In the genomic region with DNA sequence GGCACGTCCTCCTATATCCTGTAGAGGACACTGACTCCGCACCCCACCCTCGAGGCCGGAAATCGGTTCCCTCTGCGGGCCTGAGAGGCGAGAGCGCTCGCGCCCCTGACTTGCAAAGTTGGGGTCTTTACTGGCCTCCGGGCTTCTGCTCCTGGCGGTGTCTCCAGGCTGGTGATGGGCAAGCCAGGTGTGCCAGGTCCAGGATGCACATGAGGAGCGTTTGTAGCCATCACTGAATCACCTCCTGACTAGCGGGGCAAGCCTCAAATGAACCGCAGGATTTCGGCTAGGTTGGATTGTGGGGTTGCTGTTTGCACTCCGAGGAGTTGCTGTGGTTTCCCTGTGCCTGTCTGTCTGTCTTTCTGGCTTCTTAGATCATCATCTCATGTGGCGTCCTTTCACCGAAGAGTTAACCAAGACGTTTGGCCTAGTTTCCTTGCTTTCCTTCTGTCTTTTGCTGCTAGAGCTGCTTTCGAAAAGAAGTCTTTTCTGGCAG, we compare ENCODE assay signal across 8 cellular contexts. TPM values are rescaled to one million over a fixed set of nuclear protein-coding genes. Genes with fewer than 3 reads are reported as not detected.
DNase-seq lines count a peak whose midpoint lies in the region; ATAC-seq and TF ChIP-seq lines count a peak whose summit lies in the region.
"Not testable (repeated sequence)": the region's sequence is repeated elsewhere in the genome, so short reads cannot be mapped to it uniquely, and the experiment has no call there.

No MANE protein-coding gene starts in this region.

- CTCF ChIA-PET in CD4-positive, alpha-beta T cell (lab: Charles Lee), result not testable (repeated sequence)

- H3K27me3 ChIP-seq in CD4-positive, alpha-beta T cell (ENCODE audit: control insufficient read depth, insufficient read depth, low read length); endocrine pancreas (ENCODE audit: control insufficient read depth, insufficient read depth, low read length); stomach smooth muscle (ENCODE audit: control insufficient read depth in 1 of 2, insufficient read depth in 2 of 2, low read length in 2 of 2): not testable (repeated sequence)

- peak overlapping the region; percentile 96 for H3K4me3 Mint-ChIP-seq in CD4-positive, alpha-beta T cell
- peak overlapping the region; percentile 79 for H3K4me3 Mint-ChIP-seq in osteocyte (ENCODE audit: unreplicated experiment)

- intact Hi-C loops in CD4-positive, alpha-beta T cell (cut with DNase I, micrococcal nuclease), result loop anchor here in 1 of 2 experiments (2.0 kb wide), 1 partner anchor 342 kb away; a partner anchor contains a TSS

- H3K4me1 Mint-ChIP-seq in CD4-positive, alpha-beta T cell (ENCODE audit: low read depth), result peaks cover 21% of the 10 kb centered on the region
- H3K4me1 Mint-ChIP-seq in osteocyte (ENCODE audit: unreplicated experiment), result peaks cover 26% of the 10 kb centered on the region

- H3K4me1 ChIP-seq in endocrine pancreas (ENCODE audit: control insufficient read depth, insufficient read depth, low read length); stomach smooth muscle (ENCODE audit: control insufficient read depth, insufficient read depth, low read length): not testable (repeated sequence)

- H3K36me3 Mint-ChIP-seq in CD4-positive, alpha-beta T cell (ENCODE audit: low read depth), result peaks cover 27% of the 10 kb centered on the region
- H3K36me3 Mint-ChIP-seq in osteocyte (ENCODE audit: unreplicated experiment), result not testable (repeated sequence)

- not testable (repeated sequence) for H3K27ac ChIP-seq in CD4-positive, alpha-beta T cell (ENCODE audit: low read depth, low read length); stomach smooth muscle (ENCODE audit: low read length)
- peak overlapping the region; percentile 81 for H3K27ac ChIP-seq in SK-N-MC

- H3K36me3 ChIP-seq in SK-N-MC (ENCODE audit: insufficient read depth, low read length); endocrine pancreas (ENCODE audit: control insufficient read depth, insufficient read depth, low read length); stomach smooth muscle (ENCODE audit: control insufficient read depth in 2 of 2, insufficient read depth in 2 of 2, low read length in 2 of 2): not testable (repeated sequence)

- not testable (repeated sequence) for TF ChIP-seq CTCF in CD4-positive, alpha-beta T cell (IDR thresholded peaks at IDR 0.05); osteocyte (IDR thresholded peaks at IDR 0.05)

- H3K4me3 ChIP-seq in SK-N-MC (peak overlapping the region; percentile 87), endocrine pancreas (ENCODE audit: control insufficient read depth, insufficient read depth, low read length) (peak overlapping the region; percentile 42), stomach smooth muscle (ENCODE audit: low read length in 2 of 2) (peak overlapping the region; percentile 67 to 80)

- peak in 2 of 10 experiments; percentile 6 for DNase-seq in CD4-positive, alpha-beta T cell
- DNase-seq in HT1080 (ENCODE audit: low read depth), result peak; percentile 11
- not testable (repeated sequence) for DNase-seq in SK-N-MC (ENCODE audit: low read depth, low spot score)
- peak; percentile 26 for DNase-seq in activated naive CD4-positive, alpha-beta T cell treated with Interleukin-2 at 50 U/mL for 16 hours
- DNase-seq in islet precursor cell, result peak; percentile 40
- peak; percentile 82 for DNase-seq in osteocyte (ENCODE audit: extremely low spot score, unreplicated experiment)

- POLR2A ChIA-PET in CD4-positive, alpha-beta T cell (lab: Charles Lee), result interaction anchor here (1.3 kb wide), 1 partner anchor 654 kb away, joined by 3 read pairs; a partner anchor contains a TSS

- not testable (repeated sequence) for H3K9me3 ChIP-seq in CD4-positive, alpha-beta T cell (ENCODE audit: control insufficient read depth, low read length); SK-N-MC (ENCODE audit: low read depth, low read length); endocrine pancreas (ENCODE audit: control insufficient read depth, low read length); stomach smooth muscle (ENCODE audit: control insufficient read depth in 2 of 2, low read length in 2 of 2)

- not testable (repeated sequence) for ATAC-seq in CD4-positive, alpha-beta T cell (ENCODE audit: poor library complexity)

- peak overlapping the region; percentile 89 for H3K27ac Mint-ChIP-seq in CD4-positive, alpha-beta T cell
- H3K27ac Mint-ChIP-seq in osteocyte (ENCODE audit: unreplicated experiment), result peak overlapping the region; percentile 70

- not testable (repeated sequence) for H3K9me3 Mint-ChIP-seq in CD4-positive, alpha-beta T cell; osteocyte (ENCODE audit: unreplicated experiment)

- peak overlapping the region; percentile 84 for H3K9ac ChIP-seq in SK-N-MC (ENCODE audit: insufficient read length)
- H3K9ac ChIP-seq in endocrine pancreas (ENCODE audit: control insufficient read depth, insufficient read depth, low read length), result peak overlapping the region; percentile 47
- H3K9ac ChIP-seq in stomach smooth muscle (ENCODE audit: low read length in 2 of 2), result peak overlapping the region in 1 of 2 donors; percentile 58

- H3K27me3 Mint-ChIP-seq in CD4-positive, alpha-beta T cell; osteocyte (ENCODE audit: unreplicated experiment): not testable (repeated sequence)

RNA-seq across cellular contexts. Expression of a gene that starts 0.7 kb away (rescaled TPM):
- total RNA-seq in CD4-positive, alpha-beta T cell, result 1 to 10 TPM; 8.2 to 8.5 TPM
- total RNA-seq in HT1080 (2014; rRNA removed; shearing (Covaris generic)), result 12.3 and 13.2 TPM in 2 replicates
- 7.9 and 8.4 TPM in 2 replicates for polyA plus RNA-seq in HT1080 (2015; cell fraction: cytosol; rRNA removed)
- polyA plus RNA-seq in HT1080 (2015; cell fraction: nucleus; rRNA removed), result 9.6 and 10.0 TPM in 2 replicates
- 30.4 and 31.0 TPM in 2 replicates for total RNA-seq in osteocyte
